In genomic region chr4:127479031-127479622, GRCh38 we compare ENCODE assay signal across 8 cellular contexts.
DNase-seq lines count a peak whose midpoint lies in the region; ATAC-seq and TF ChIP-seq lines count a peak whose summit lies in the region.

No MANE protein-coding gene starts in this region.

- no peaks in the 10 kb centered on the region for H3K27me3 Mint-ChIP-seq in CD14-positive monocyte (ENCODE audit: low read depth in 3 of 3)
- H3K27me3 Mint-ChIP-seq in GM23338 (ENCODE audit: insufficient read depth, low read depth, poor library complexity): no peaks in the 10 kb centered on the region
- no peaks in the 10 kb centered on the region for H3K27me3 Mint-ChIP-seq in activated CD8-positive, alpha-beta memory T cell treated with anti-CD3 and anti-CD28 coated beads, Interleukin-2, amount 10 ng/mL, durations not matched to agents 7 days and 5 days

- no peak overlapping the region for H3K27ac ChIP-seq in GM23338 (ENCODE audit: low read depth)
- H3K27ac ChIP-seq in PC-3 (ENCODE audit: low read length): no peak overlapping the region
- H3K27ac ChIP-seq in thyroid gland: no peak overlapping the region
- no peak overlapping the region for H3K27ac ChIP-seq in Peyer's patch

- H4K20me1 ChIP-seq in GM23338 (replicated peaks; ENCODE audit: insufficient read depth) (no peaks in the 10 kb centered on the region), PC-3 (ENCODE audit: low read length) (no peaks in the 10 kb centered on the region)

- no peaks in the 10 kb centered on the region for H3K4me1 Mint-ChIP-seq in CD14-positive monocyte
- no peaks in the 10 kb centered on the region for H3K4me1 Mint-ChIP-seq in GM23338
- no peaks in the 10 kb centered on the region for H3K4me1 Mint-ChIP-seq in activated CD8-positive, alpha-beta memory T cell treated with anti-CD3 and anti-CD28 coated beads, Interleukin-2, amount 10 ng/mL, durations not matched to agents 7 days and 5 days

- H2AFZ ChIP-seq in GM23338 (no peak overlapping the region), PC-3 (ENCODE audit: low read length) (no peak overlapping the region)

- H3K9me3 Mint-ChIP-seq in CD14-positive monocyte (peaks cover 0 to 7% (median 0%) of the 10 kb centered on the region in 7 donors), GM23338 (peaks cover 12% of the 10 kb centered on the region; the same call in 2 of the 3 replicates)
- H3K9me3 Mint-ChIP-seq in activated CD8-positive, alpha-beta memory T cell treated with anti-CD3 and anti-CD28 coated beads, Interleukin-2, amount 10 ng/mL, durations not matched to agents 7 days and 5 days (ENCODE audit: low read depth): no peaks in the 10 kb centered on the region

- no peak for ATAC-seq in GM23338
- no peak for ATAC-seq in PC-3
- ATAC-seq in HG03460 (IDR thresholded peaks at IDR 0.05; ENCODE audit: unreplicated experiment): no peak
- no peak for ATAC-seq in activated CD8-positive, alpha-beta memory T cell treated with anti-CD3 and anti-CD28 coated beads, Interleukin-2, amount 10 ng/mL, durations not matched to agents 7 days and 5 days

- H3K27ac Mint-ChIP-seq in CD14-positive monocyte (no peak overlapping the region), GM23338 (no peak overlapping the region)
- H3K27ac Mint-ChIP-seq in activated CD8-positive, alpha-beta memory T cell treated with anti-CD3 and anti-CD28 coated beads, Interleukin-2, amount 10 ng/mL, durations not matched to agents 7 days and 5 days: no peak overlapping the region

- no peaks in the 10 kb centered on the region for H3K4me1 ChIP-seq in GM23338 (ENCODE audit: insufficient read depth)
- no peaks in the 10 kb centered on the region for H3K4me1 ChIP-seq in PC-3 (ENCODE audit: insufficient read depth, low read length)
- H3K4me1 ChIP-seq in thyroid gland: no peaks in the 10 kb centered on the region
- H3K4me1 ChIP-seq in Peyer's patch: no peaks in the 10 kb centered on the region

- H3K4me3 ChIP-seq in GM23338 (no peak overlapping the region), PC-3 (ENCODE audit: low read length) (no peak overlapping the region), fibroblast of pulmonary artery (replicated peaks; ENCODE audit: low read depth, low read length) (no peak overlapping the region), thyroid gland (replicated peaks in 1 of 3) (no peak overlapping the region), Peyer's patch (no peak overlapping the region)

- H3K9me3 ChIP-seq in PC-3 (ENCODE audit: low read length) (no peaks in the 10 kb centered on the region), thyroid gland (no peaks in the 10 kb centered on the region), Peyer's patch (no peaks in the 10 kb centered on the region)

- TF ChIP-seq CTCF in CD14-positive monocyte (IDR thresholded peaks at IDR 0.05) (peak; percentile 59), GM23338 (conservative IDR thresholded peaks at IDR 0.05; ENCODE audit: low read depth in 2 of 2) (peak; percentile 66 to 87), PC-3 (conservative IDR thresholded peaks at IDR 0.05; ENCODE audit: low read depth, low read length) (peak; percentile 71), fibroblast of pulmonary artery (IDR thresholded peaks at IDR 0.05; ENCODE audit: low read length, missing control alignments) (peak; percentile 49), thyroid gland (IDR thresholded peaks at IDR 0.05) (peak in 5 of 6 experiments; percentile 30 to 67 (median 52)), Peyer's patch (IDR thresholded peaks at IDR 0.05) (peak in 3 of 6 experiments; percentile 19 to 27 (median 26))

- no TSS peak for BruUV-seq in PC-3 (replicated peaks; lab: Mats Ljungman, UMichigan)

- no peaks in the 10 kb centered on the region for H3K79me2 ChIP-seq in GM23338 (replicated peaks; ENCODE audit: insufficient read depth)
- no peaks in the 10 kb centered on the region for H3K79me2 ChIP-seq in PC-3 (ENCODE audit: low read length)

- H3F3A ChIP-seq in GM23338 (replicated peaks; ENCODE audit: low read depth) (no peaks in the 10 kb centered on the region), PC-3 (ENCODE audit: low read length, unreplicated experiment) (no peaks in the 10 kb centered on the region)

- intact Hi-C loops in CD14-positive monocyte (cut with micrococcal nuclease): no loop called here
- intact Hi-C loops in PC-3 (cut with micrococcal nuclease): loop anchor here (2.0 kb wide), 1 partner anchor 108 kb away; no protein-coding TSS in a partner anchor
- intact Hi-C loops in thyroid gland (cut with DNase I): no loop called here

- no peak overlapping the region for H3K4me2 ChIP-seq in GM23338
- H3K4me2 ChIP-seq in PC-3 (ENCODE audit: low read length): no peak overlapping the region

- POLR2A ChIA-PET in PC-3 (lab: Charles Lee; ENCODE audit: unreplicated experiment): no interaction called here

- H3K9me2 ChIP-seq in GM23338 (ENCODE audit: insufficient read depth) (no peaks in the 10 kb centered on the region), PC-3 (replicated peaks; ENCODE audit: low read length) (no peaks in the 10 kb centered on the region)

- H3K9ac ChIP-seq in PC-3 (ENCODE audit: low read length): no peak overlapping the region

- H3K27me3 ChIP-seq in GM23338 (ENCODE audit: insufficient read depth): no peaks in the 10 kb centered on the region
- no peaks in the 10 kb centered on the region for H3K27me3 ChIP-seq in PC-3 (ENCODE audit: low read length)
- H3K27me3 ChIP-seq in thyroid gland: no peaks in the 10 kb centered on the region
- H3K27me3 ChIP-seq in Peyer's patch: no peaks in the 10 kb centered on the region

- H3K4me3 Mint-ChIP-seq in CD14-positive monocyte: no peak overlapping the region
- no peak overlapping the region for H3K4me3 Mint-ChIP-seq in GM23338
- no peak overlapping the region for H3K4me3 Mint-ChIP-seq in activated CD8-positive, alpha-beta memory T cell treated with anti-CD3 and anti-CD28 coated beads, Interleukin-2, amount 10 ng/mL, durations not matched to agents 7 days and 5 days

- TF ChIP-seq POLR2A in thyroid gland (IDR thresholded peaks at IDR 0.05) (no peak), Peyer's patch (IDR thresholded peaks at IDR 0.05) (no peak)

- H3K36me3 ChIP-seq in GM23338 (ENCODE audit: insufficient read depth) (no peaks in the 10 kb centered on the region), PC-3 (ENCODE audit: low read depth, low read length) (no peaks in the 10 kb centered on the region), thyroid gland (no peaks in the 10 kb centered on the region), Peyer's patch (no peaks in the 10 kb centered on the region)

- H3K36me3 Mint-ChIP-seq in CD14-positive monocyte (no peaks in the 10 kb centered on the region), GM23338 (ENCODE audit: low read depth) (peaks cover 2% of the 10 kb centered on the region; the same call in 2 of the 3 replicates)
- no peaks in the 10 kb centered on the region for H3K36me3 Mint-ChIP-seq in activated CD8-positive, alpha-beta memory T cell treated with anti-CD3 and anti-CD28 coated beads, Interleukin-2, amount 10 ng/mL, durations not matched to agents 7 days and 5 days

- no peak for DNase-seq in CD14-positive monocyte (ENCODE audit: low spot score)
- peak; percentile 76 for DNase-seq in GM23338 (ENCODE audit: low spot score)
- peak; percentile 40 for DNase-seq in PC-3
- DNase-seq in fibroblast of pulmonary artery (ENCODE audit: low read depth): peak; percentile 54
- no peak for DNase-seq in thyroid gland
- DNase-seq in activated CD8-positive, alpha-beta memory T cell treated with anti-CD3 and anti-CD28 coated beads, Interleukin-2, amount 10 ng/mL, durations not matched to agents 7 days and 5 days: no peak
- no peak for DNase-seq in Peyer's patch

- CTCF ChIA-PET in PC-3 (lab: Charles Lee): no interaction called here
- CTCF ChIA-PET in activated CD8-positive, alpha-beta memory T cell treated with anti-CD3 and anti-CD28 coated beads, Interleukin-2, amount 10 ng/mL, durations not matched to agents 7 days and 5 days (lab: Charles Lee): no interaction called here

Comparison
In these comparisons a context has a peak if more than half of its experiments do, and no peak if none do; other contexts are left out.
1. DNase-seq: peak in GM23338 (single experiment), PC-3 (single experiment) and fibroblast of pulmonary artery (single experiment); none in CD14-positive monocyte (single experiment), thyroid gland (0 of 2), activated CD8-positive, alpha-beta memory T cell treated with anti-CD3 and anti-CD28 coated beads, Interleukin-2, amount 10 ng/mL, durations not matched to agents 7 days and 5 days (single experiment) and Peyer's patch (0 of 3).